In the genomic region with DNA sequence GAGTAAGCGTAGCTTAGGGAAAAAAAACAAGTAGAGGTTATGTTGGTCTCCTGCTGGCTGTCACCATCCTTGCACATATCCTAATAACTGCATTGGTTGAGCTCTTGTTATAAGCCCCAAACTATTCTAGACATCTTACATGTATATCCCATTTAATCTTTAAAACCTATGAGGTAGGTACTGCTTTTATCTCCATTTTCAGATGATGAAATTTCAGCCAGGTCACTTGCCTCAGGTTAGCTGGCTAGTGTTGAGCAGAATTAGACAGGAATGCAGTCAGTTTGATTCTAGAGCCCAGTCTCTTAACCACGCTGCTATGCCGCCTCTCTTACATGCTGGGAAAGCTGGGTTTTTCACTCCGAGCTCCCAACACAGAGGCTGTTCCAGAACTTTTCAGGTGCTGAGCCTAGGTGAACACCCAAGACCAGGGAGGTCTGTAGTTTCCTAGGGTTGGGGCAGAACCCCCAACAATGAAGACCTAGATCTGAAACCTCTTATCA, we compare ENCODE assay signal across 23 cellular contexts.
"Had no signal": no experiment of that assay in that cellular context is flagged by ENCODE, and none has a peak within 500 bp of the region (broad histone marks: within the 10 kb centered on the region; RNA-seq: fewer than 3 reads in every experiment).

No MANE protein-coding gene starts in this region.

- ATAC-seq: activated CD4-positive, alpha-beta T cell treated with anti-CD3 and anti-CD28 coated beads for 36 hours; activated CD8-positive, alpha-beta memory T cell treated with anti-CD3 and anti-CD28 coated beads, Interleukin-2, amount 10 ng/mL, durations not matched to agents 7 days and 5 days; activated CD8-positive, alpha-beta T cell treated with anti-CD3 and anti-CD28 coated beads, Interleukin-2, amount 10 ng/mL, durations not matched to agents 7 days and 5 days; activated naive CD4-positive, alpha-beta T cell treated with anti-CD3 and anti-CD28 coated beads, Interleukin-2, amount 50 U/mL, for 72 hours; esophagus mucosa had no signal

- H3K36me3 ChIP-seq: colonic mucosa had no signal

- H3K27me3 Mint-ChIP-seq: activated CD4-positive, alpha-beta memory T cell treated with anti-CD3 and anti-CD28 coated beads for 36 hours; activated CD4-positive, alpha-beta T cell treated with anti-CD3 and anti-CD28 coated beads for 36 hours; activated CD4-positive, alpha-beta T cell treated with anti-CD3 and anti-CD28 coated beads, Interleukin-2, amount 10 ng/mL, durations not matched to agents 24 days and 14 days; activated CD8-positive, alpha-beta memory T cell treated with anti-CD3 and anti-CD28 coated beads, Interleukin-2, amount 10 ng/mL, durations not matched to agents 7 days and 5 days; activated naive CD4-positive, alpha-beta T cell treated with anti-CD3 and anti-CD28 coated beads, Interleukin-2, amount 10 ng/mL, durations not matched to agents 7 days and 5 days; activated naive CD8-positive, alpha-beta T cell treated with anti-CD3 and anti-CD28 coated beads, Interleukin-2, amount 10 ng/mL, durations not matched to agents 7 days and 5 days had no signal

- H3K4me3 ChIP-seq: ascending aorta, colonic mucosa had no signal

- DNase-seq: activated CD4-positive, alpha-beta memory T cell treated with anti-CD3 and anti-CD28 coated beads for 36 hours; activated CD4-positive, alpha-beta T cell treated with anti-CD3 and anti-CD28 coated beads for 36 hours; activated CD4-positive, alpha-beta T cell treated with anti-CD3 and anti-CD28 coated beads, Interleukin-2, amount 10 ng/mL, durations not matched to agents 24 days and 14 days; activated CD4-positive, CD25-positive, alpha-beta regulatory T cell; activated CD4-positive, CD25-positive, alpha-beta regulatory T cell treated with anti-CD3 and anti-CD28 coated beads, Interleukin-2, amount 50 U/mL, for 72 hours; activated CD8-positive, alpha-beta memory T cell treated with anti-CD3 and anti-CD28 coated beads, Interleukin-2, amount 10 ng/mL, durations not matched to agents 7 days and 5 days; activated CD8-positive, alpha-beta memory T cell treated with anti-CD3 and anti-CD28 coated beads, Interleukin-2, amount 50 U/mL, for 4 hours; activated CD8-positive, alpha-beta T cell treated with anti-CD3 and anti-CD28 coated beads, Interleukin-2, amount 10 ng/mL, durations not matched to agents 7 days and 5 days; activated effector memory CD4-positive, alpha-beta T cell treated with anti-CD3 and anti-CD28 coated beads, Interleukin-2, amount 50 U/mL, for 16 hours; activated naive CD4-positive, alpha-beta T cell treated with anti-CD3 and anti-CD28 coated beads, Interleukin-2, amount 10 ng/mL, durations not matched to agents 7 days and 5 days; activated naive CD8-positive, alpha-beta T cell treated with anti-CD3 and anti-CD28 coated beads, Interleukin-2, amount 10 ng/mL, durations not matched to agents 7 days and 5 days; activated T-cell treated with anti-CD3 and anti-CD28 coated beads, Interleukin-2, amount 50 U/mL, for 1 hour; activated T-cell treated with anti-CD3 and anti-CD28 coated beads, Interleukin-2, amount 50 U/mL, for 48 hours; colonic mucosa; effector CD8-positive, alpha-beta T cell; foreskin fibroblast; head of caudate nucleus; T-helper 9 cell had no signal

- H3K9me3 ChIP-seq: ascending aorta, colonic mucosa had no signal

- H3K27ac ChIP-seq: ascending aorta, colonic mucosa had no signal

- H3K4me1 ChIP-seq: colonic mucosa had no signal

- H3K27ac Mint-ChIP-seq: activated CD4-positive, alpha-beta memory T cell treated with anti-CD3 and anti-CD28 coated beads for 36 hours; activated CD4-positive, alpha-beta T cell treated with anti-CD3 and anti-CD28 coated beads for 36 hours; activated CD4-positive, alpha-beta T cell treated with anti-CD3 and anti-CD28 coated beads, Interleukin-2, amount 10 ng/mL, durations not matched to agents 24 days and 14 days; activated CD8-positive, alpha-beta memory T cell treated with anti-CD3 and anti-CD28 coated beads, Interleukin-2, amount 10 ng/mL, durations not matched to agents 7 days and 5 days; activated CD8-positive, alpha-beta T cell treated with anti-CD3 and anti-CD28 coated beads, Interleukin-2, amount 10 ng/mL, durations not matched to agents 7 days and 5 days; activated naive CD4-positive, alpha-beta T cell treated with anti-CD3 and anti-CD28 coated beads, Interleukin-2, amount 10 ng/mL, durations not matched to agents 7 days and 5 days; activated naive CD4-positive, alpha-beta T cell treated with anti-CD3 and anti-CD28 coated beads, Interleukin-2, amount 50 U/mL, for 72 hours; activated naive CD8-positive, alpha-beta T cell treated with anti-CD3 and anti-CD28 coated beads, Interleukin-2, amount 10 ng/mL, durations not matched to agents 7 days and 5 days; activated T-helper 1 cell treated with anti-CD3 and anti-CD28 coated beads, Interleukin-12 subunit alpha, Interleukin-12 subunit beta, Interleukin-2, Interleukin-4 antibody, amounts not matched to agents 30 ng/mL and 10 ng/mL and 1 ng/mL, durations not matched to agents 14 hours and 24 hours and 36 hours; activated T-helper 2 cell treated with anti-CD3 and anti-CD28 coated beads, Interferon-gamma antibody, Interleukin-2, Interleukin-4, amounts not matched to agents 10 μg/mL and 5 μg/mL and 100 μg/mL, durations not matched to agents 14 hours and 24 hours and 36 hours had no signal

- H3K4me3 Mint-ChIP-seq: activated CD4-positive, alpha-beta memory T cell treated with anti-CD3 and anti-CD28 coated beads for 36 hours; activated CD4-positive, alpha-beta T cell treated with anti-CD3 and anti-CD28 coated beads for 36 hours; activated CD4-positive, alpha-beta T cell treated with anti-CD3 and anti-CD28 coated beads, Interleukin-2, amount 10 ng/mL, durations not matched to agents 24 days and 14 days; activated CD8-positive, alpha-beta memory T cell treated with anti-CD3 and anti-CD28 coated beads, Interleukin-2, amount 10 ng/mL, durations not matched to agents 7 days and 5 days; activated CD8-positive, alpha-beta T cell treated with anti-CD3 and anti-CD28 coated beads, Interleukin-2, amount 10 ng/mL, durations not matched to agents 7 days and 5 days; activated naive CD4-positive, alpha-beta T cell treated with anti-CD3 and anti-CD28 coated beads, Interleukin-2, amount 10 ng/mL, durations not matched to agents 7 days and 5 days; activated naive CD8-positive, alpha-beta T cell treated with anti-CD3 and anti-CD28 coated beads, Interleukin-2, amount 10 ng/mL, durations not matched to agents 7 days and 5 days; activated T-helper 1 cell treated with anti-CD3 and anti-CD28 coated beads, Interleukin-12 subunit alpha, Interleukin-12 subunit beta, Interleukin-2, Interleukin-4 antibody, amounts not matched to agents 30 ng/mL and 10 ng/mL and 1 ng/mL, durations not matched to agents 14 hours and 24 hours and 36 hours had no signal

- H3K9me3 Mint-ChIP-seq: activated CD4-positive, alpha-beta memory T cell treated with anti-CD3 and anti-CD28 coated beads for 36 hours; activated CD4-positive, alpha-beta T cell treated with anti-CD3 and anti-CD28 coated beads, Interleukin-2, amount 10 ng/mL, durations not matched to agents 24 days and 14 days; activated naive CD4-positive, alpha-beta T cell treated with anti-CD3 and anti-CD28 coated beads, Interleukin-2, amount 10 ng/mL, durations not matched to agents 7 days and 5 days; activated naive CD4-positive, alpha-beta T cell treated with anti-CD3 and anti-CD28 coated beads, Interleukin-2, amount 50 U/mL, for 72 hours; activated naive CD8-positive, alpha-beta T cell treated with anti-CD3 and anti-CD28 coated beads, Interleukin-2, amount 10 ng/mL, durations not matched to agents 7 days and 5 days; activated T-helper 1 cell treated with anti-CD3 and anti-CD28 coated beads, Interleukin-12 subunit alpha, Interleukin-12 subunit beta, Interleukin-2, Interleukin-4 antibody, amounts not matched to agents 30 ng/mL and 10 ng/mL and 1 ng/mL, durations not matched to agents 14 hours and 24 hours and 36 hours; activated T-helper 2 cell treated with anti-CD3 and anti-CD28 coated beads, Interferon-gamma antibody, Interleukin-2, Interleukin-4, amounts not matched to agents 10 μg/mL and 5 μg/mL and 100 μg/mL, durations not matched to agents 14 hours and 24 hours and 36 hours had no signal

- H3K27me3 ChIP-seq: ascending aorta, colonic mucosa had no signal
